In genomic region chr6:91126876-91127275, GRCh38 we compare ENCODE assay signal across 35 cellular contexts.
"Had no signal": no experiment of that assay in that cellular context is flagged by ENCODE, and none has a peak within 500 bp of the region (broad histone marks: within the 10 kb centered on the region; RNA-seq: fewer than 3 reads in every experiment).

No MANE protein-coding gene starts in this region.

- H3K4me3 ChIP-seq: MG63 had no signal

- H3K27me3 ChIP-seq: MG63 had no signal

- H3K27ac ChIP-seq: KMS-11 had no signal

- H3K9ac ChIP-seq: KMS-11 had no signal

- H3K36me3 ChIP-seq: MG63 had no signal

- H3K4me2 ChIP-seq: KMS-11 had no signal

- DNase-seq: Karpas-422, Kasumi-1, MG63, MM.1S, MV-4-11, NCI-H1048, NCI-H1092, NCI-H1092 treated with DMSO at 0.1 percent for 48 hours, NCI-H1105, NCI-H1105 treated with DMSO at 0.1 percent for 48 hours, NCI-H1417, NCI-H1417 treated with DMSO at 0.1 percent for 48 hours, NCI-H1436, NCI-H1436 treated with DMSO at 0.1 percent for 48 hours, NCI-H146, NCI-H1694, NCI-H1694 treated with DMSO at 0.1 percent for 48 hours, NCI-H187, NCI-H187 treated with DMSO at 0.1 percent for 48 hours, NCI-H1930, NCI-H2029, NCI-H2029 treated with DMSO at 0.1 percent for 48 hours, NCI-H2081, NCI-H2081 treated with DMSO at 0.1 percent for 48 hours, NCI-H2107, NCI-H2171, NCI-H2171 treated with DMSO at 0.1 percent for 48 hours, NCI-H2227 treated with DMSO at 0.1 percent for 48 hours, NCI-H226, NCI-H345, NCI-H446, NCI-H446 treated with DMSO at 0.1 percent for 48 hours, NCI-H510A, NCI-H510A treated with DMSO at 0.1 percent for 48 hours had no signal
